13 cellular contexts compared by ENCODE assay signal in the genomic region with DNA sequence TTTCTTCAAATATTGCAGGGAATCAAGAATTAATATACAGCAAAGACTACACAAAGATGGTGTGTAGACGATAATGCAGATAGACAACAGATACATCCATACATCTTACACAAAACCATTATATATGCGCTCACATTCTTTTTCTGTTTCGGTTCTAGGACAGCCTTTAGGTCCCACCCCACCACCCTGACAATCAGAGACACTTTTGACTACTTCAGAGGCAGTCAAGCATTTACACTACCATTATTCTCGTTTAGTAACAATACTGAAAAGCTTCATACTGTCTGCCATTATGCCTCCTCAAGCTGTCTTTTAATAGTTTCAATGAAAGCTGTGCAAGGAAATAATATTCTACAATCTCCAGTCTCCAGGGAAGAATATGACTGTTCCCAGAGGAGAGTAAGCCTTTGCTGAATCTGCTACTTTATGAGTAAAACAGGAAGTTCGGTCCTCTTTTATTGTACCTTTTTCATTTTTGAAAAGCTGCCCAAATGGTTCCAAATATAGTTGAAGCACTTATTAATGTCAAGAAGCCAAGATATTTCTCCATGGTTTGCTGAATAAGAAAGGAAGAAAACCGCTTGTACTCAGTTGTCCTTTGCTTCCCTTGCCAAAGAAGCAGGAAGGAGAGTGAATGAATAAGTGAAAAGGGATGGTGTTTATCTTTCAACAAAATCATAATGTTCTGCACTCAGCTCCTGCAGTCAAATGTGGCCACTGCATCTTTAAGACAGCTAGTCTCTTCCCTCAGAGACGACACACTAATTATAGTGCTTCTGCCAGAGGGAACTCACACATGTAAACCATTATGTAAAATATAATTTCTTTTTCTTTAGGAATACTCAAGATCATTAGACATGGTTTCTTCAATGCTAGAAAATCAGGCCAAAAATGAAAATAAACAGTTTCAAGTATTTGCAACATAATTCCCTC.
DNase-seq lines count a peak whose midpoint lies in the region; FAIRE-seq and TF ChIP-seq lines count a peak whose summit lies in the region.
"Had no signal": no experiment of that assay in that cellular context is flagged by ENCODE, and none has a peak within 500 bp of the region (broad histone marks: within the 10 kb centered on the region; RNA-seq: fewer than 3 reads in every experiment).

No MANE protein-coding gene starts in this region.

- no peak overlapping the region for H3K18ac ChIP-seq in mesenchymal stem cell (ENCODE audit: low read depth in 1 of 2, low read length in 2 of 2)

- H3K4me1 ChIP-seq in mammary epithelial cell (ENCODE audit: insufficient read depth, low read length) (no peaks in the 10 kb centered on the region), mesenchymal stem cell (ENCODE audit: control insufficient read depth, insufficient read depth, low read depth, low read length) (no peaks in the 10 kb centered on the region)
- H3K4me1 ChIP-seq: ascending aorta had no signal

- H3K4me2 ChIP-seq in mammary epithelial cell (ENCODE audit: insufficient read depth, low read depth, low read length) = peak overlapping the region; percentile 17
- no peak overlapping the region for H3K4me2 ChIP-seq in mesenchymal stem cell (ENCODE audit: low read length, poor library complexity, severe bottlenecking)

- no peak overlapping the region for H3K27ac ChIP-seq in mammary epithelial cell (ENCODE audit: insufficient read depth, low read depth, low read length)
- H3K27ac ChIP-seq in mesenchymal stem cell (ENCODE audit: low read length, poor library complexity, severe bottlenecking) = no peak overlapping the region
- peak overlapping the region in 3 of 59 donors; percentile 3 to 13 (median 12) for H3K27ac ChIP-seq in dorsolateral prefrontal cortex
- H3K27ac ChIP-seq: ascending aorta, epithelial cell of prostate, RWPE1 had no signal

- TF ChIP-seq POLR2A in H54 (IDR thresholded peaks at IDR 0.05; ENCODE audit: low read depth, low read length) = no peak

- H2AFZ ChIP-seq in mammary epithelial cell (ENCODE audit: low read depth, low read length) (peak overlapping the region; percentile 47), mesenchymal stem cell (ENCODE audit: low read depth, low read length) (no peak overlapping the region)

- no peak overlapping the region for H2BK120ac ChIP-seq in mesenchymal stem cell (ENCODE audit: low read depth, low read length)

- H2BK15ac ChIP-seq in mesenchymal stem cell (ENCODE audit: low read depth, poor library complexity, severe bottlenecking) = no peak overlapping the region

- H3K79me2 ChIP-seq in mammary epithelial cell (ENCODE audit: insufficient read depth, low read length) = no peaks in the 10 kb centered on the region

- no peak overlapping the region for H3K14ac ChIP-seq in mesenchymal stem cell (ENCODE audit: low read length in 2 of 2)

- WGBS in mammary epithelial cell (ENCODE audit: low coverage, missing lambda C conversion rate) = 44% methylated on average over 7 of the region's 7 CpGs
- 49% methylated on average over 6 of the region's 7 CpGs for WGBS in mesenchymal stem cell

- FAIRE-seq in H54 (lab: Jason Lieb, UNC) = no peak

- H3K4me3 ChIP-seq in AG10803 (ENCODE audit: low read length) (no peak overlapping the region), mammary epithelial cell (replicated peaks in 1 of 3; ENCODE audit: insufficient read depth in 1 of 3, low read depth in 2 of 3, low read length in 3 of 3) (no peak overlapping the region), mesenchymal stem cell (ENCODE audit: insufficient read depth in 1 of 2, low read depth in 1 of 2, low read length in 2 of 2) (peak overlapping the region in 1 of 2 experiments; percentile 34), dorsolateral prefrontal cortex (no peak overlapping the region)
- H3K4me3 ChIP-seq: ascending aorta had no signal

- no peak overlapping the region for H2AK5ac ChIP-seq in mesenchymal stem cell (ENCODE audit: low read length, severe bottlenecking)

- no peak overlapping the region for H3K4ac ChIP-seq in mesenchymal stem cell (ENCODE audit: low read depth in 1 of 2, low read length in 2 of 2)

- no peak overlapping the region for H2BK12ac ChIP-seq in mesenchymal stem cell (ENCODE audit: low read length in 2 of 2)

- in situ Hi-C loops in mammary epithelial cell (cut with MboI; ENCODE audit: low sequenced_read_pairs in 2 of 2) = no loop called here

- intact Hi-C loops in mammary epithelial cell (cut with micrococcal nuclease) = no loop called here
- intact Hi-C loops in dorsolateral prefrontal cortex (cut with DNase I) = no loop called here

- DNase-seq in AG10803 (ENCODE audit: low read depth) (peak; percentile 83), HCEC 1CT (peak; percentile 44), mammary epithelial cell (no peak), mesenchymal stem cell (peak; percentile 34), H54 (ENCODE audit: insufficient read length, low spot score) (no peak), dorsolateral prefrontal cortex (no peak), retina (no peak)
- no peak for DNase-seq in stimulated activated CD4-positive, alpha-beta T cell treated with anti-CD3 and anti-CD28 coated beads, Interleukin-1b, Interleukin-23, amount 100 ng/mL, for 48 hours
- DNase-seq: KG1; stimulated activated naive B cell treated with anti-CD40 and anti-IgM and Interleukin-4, amounts not matched to agents 10 μg/mL and 1 μg/mL and 100 μg/mL, for 72 hours had no signal

- H3K9me3 ChIP-seq in mammary epithelial cell (replicated peaks; ENCODE audit: insufficient read depth, low read length) (no peaks in the 10 kb centered on the region), mesenchymal stem cell (ENCODE audit: control insufficient read depth, low read length) (no peaks in the 10 kb centered on the region)
- H3K9me3 ChIP-seq: ascending aorta had no signal

- H4K8ac ChIP-seq in mesenchymal stem cell (ENCODE audit: low read length) = no peak overlapping the region

- no peak overlapping the region for H4K91ac ChIP-seq in mesenchymal stem cell (ENCODE audit: low read length)

- no TSS peak for BruUV-seq in mammary epithelial cell (replicated peaks; lab: Mats Ljungman, UMichigan)

- no peaks in the 10 kb centered on the region for H3K79me1 ChIP-seq in mesenchymal stem cell (replicated peaks; ENCODE audit: low read length, poor library complexity, severe bottlenecking)

- dilution Hi-C loops in mammary epithelial cell (cut with HindIII; ENCODE audit: low sequenced_read_pairs) = no loop called here

- no peaks in the 10 kb centered on the region for H3K27me3 ChIP-seq in mammary epithelial cell (ENCODE audit: insufficient read depth, low read length)
- no peaks in the 10 kb centered on the region for H3K27me3 ChIP-seq in mesenchymal stem cell (ENCODE audit: control insufficient read depth in 1 of 2, insufficient read depth in 1 of 2, low read length in 2 of 2)
- H3K27me3 ChIP-seq in dorsolateral prefrontal cortex = no peaks in the 10 kb centered on the region
- H3K27me3 ChIP-seq: ascending aorta had no signal

- H4K20me1 ChIP-seq in mammary epithelial cell (ENCODE audit: insufficient read depth, low read length) = no peaks in the 10 kb centered on the region

- H2BK5ac ChIP-seq in mesenchymal stem cell (ENCODE audit: low read depth, low read length, poor library complexity, severe bottlenecking) = no peak overlapping the region

- no peak overlapping the region for H3K9ac ChIP-seq in mammary epithelial cell (ENCODE audit: insufficient read depth, low read length)
- peak overlapping the region; percentile 40 for H3K9ac ChIP-seq in mesenchymal stem cell (ENCODE audit: low read length)

- H3K23ac ChIP-seq in mesenchymal stem cell (ENCODE audit: low read length in 2 of 2) = no peak overlapping the region

- TF ChIP-seq CTCF in AG10803 (conservative IDR thresholded peaks at IDR 0.05; ENCODE audit: low read length) (no peak), mammary epithelial cell (conservative IDR thresholded peaks at IDR 0.05 in 1 of 2, IDR thresholded peaks at IDR 0.05 in 1 of 2; ENCODE audit: extremely low read depth in 1 of 2, insufficient read depth in 1 of 2, low read depth in 1 of 2, low read length in 2 of 2) (no peak), dorsolateral prefrontal cortex (IDR thresholded peaks at IDR 0.05 in 54 of 56, conservative IDR thresholded peaks at IDR 0.05 in 2 of 56; ENCODE audit: low read depth in 1 of 56, partially characterized antibody in 56 of 56) (no peak)

- H3K36me3 ChIP-seq in mammary epithelial cell (ENCODE audit: insufficient read depth, low read length) (no peaks in the 10 kb centered on the region), mesenchymal stem cell (ENCODE audit: control insufficient read depth in 1 of 2, insufficient read depth in 2 of 2, low read depth in 1 of 2, low read length in 2 of 2) (no peaks in the 10 kb centered on the region)
- H3K36me3 ChIP-seq: ascending aorta had no signal

- CTCF ChIA-PET in mammary epithelial cell (lab: Charles Lee; ENCODE audit: low non-redundant PET) = no interaction called here

Comparison
In these comparisons a context has a peak if more than half of its experiments do, and no peak if none do; other contexts are left out.
1. DNase-seq: peak in AG10803 (single experiment), HCEC 1CT (single experiment) and mesenchymal stem cell (single experiment); none in mammary epithelial cell (single experiment), H54 (single experiment), stimulated activated CD4-positive, alpha-beta T cell treated with anti-CD3 and anti-CD28 coated beads, Interleukin-1b, Interleukin-23, amount 100 ng/mL, for 48 hours (single experiment), dorsolateral prefrontal cortex (0 of 10) and retina (single experiment).